Comparison of ENCODE assay signal across 8 cellular contexts in genomic region chr6:31551371-31551770, GRCh38. TPM values are rescaled to one million over a fixed set of nuclear protein-coding genes. Genes with fewer than 3 reads are reported as not detected.
DNase-seq lines count a peak whose midpoint lies in the region; ATAC-seq and TF ChIP-seq lines count a peak whose summit lies in the region.
"Not testable (repeated sequence)": the region's sequence is repeated elsewhere in the genome, so short reads cannot be mapped to it uniquely, and the experiment has no call there.

No MANE protein-coding gene starts in this region.

- peak overlapping the region; percentile 47 for H3K27ac Mint-ChIP-seq in activated CD4-positive, alpha-beta memory T cell treated with anti-CD3 and anti-CD28 coated beads, Interleukin-2, amount 10 ng/mL, durations not matched to agents 7 days and 5 days
- H3K27ac Mint-ChIP-seq in MCF 10A (ENCODE audit: low read depth, unreplicated experiment) = not testable (repeated sequence)

- intact Hi-C loops in MCF 10A (cut with micrococcal nuclease); transverse colon (cut with DNase I; ENCODE audit: low total_unique reads): not testable (repeated sequence)
- intact Hi-C loops in heart right ventricle (cut with DNase I) = loop anchor here in 2 of 10 donors (1.0 kb wide), 1 partner anchor 47 kb away; no protein-coding TSS in a partner anchor

- not testable (repeated sequence) for H3K4me3 Mint-ChIP-seq in activated CD4-positive, alpha-beta memory T cell treated with anti-CD3 and anti-CD28 coated beads, Interleukin-2, amount 10 ng/mL, durations not matched to agents 7 days and 5 days; MCF 10A (ENCODE audit: unreplicated experiment)

- not testable (repeated sequence) for TF ChIP-seq POLR2A in transverse colon (IDR thresholded peaks at IDR 0.05)

- TF ChIP-seq CTCF in RWPE2 (IDR thresholded peaks at IDR 0.05; ENCODE audit: poor library complexity, severe bottlenecking) (peak; percentile 32), heart right ventricle (IDR thresholded peaks at IDR 0.05) (peak in 8 of 9 donors; percentile 25 to 66 (median 59)), neutrophil (IDR thresholded peaks at IDR 0.05) (peak; percentile 87), transverse colon (IDR thresholded peaks at IDR 0.05) (peak in 4 of 5 experiments; percentile 17 to 39 (median 23))
- TF ChIP-seq CTCF in MCF 10A (IDR thresholded peaks at IDR 0.05; ENCODE audit: unreplicated experiment) = not testable (repeated sequence)

- H3K36me3 ChIP-seq in KOPT-K1 (ENCODE audit: insufficient read depth, low read length) (peaks cover 39% of the 10 kb centered on the region), RWPE2 (ENCODE audit: low read depth) (peaks cover 74% of the 10 kb centered on the region), heart right ventricle (peaks cover 0 to 70% (median 15%) of the 10 kb centered on the region in 9 donors)
- not testable (repeated sequence) for H3K36me3 ChIP-seq in neutrophil, transverse colon

- TF ChIP-seq EP300 in transverse colon (IDR thresholded peaks at IDR 0.05; ENCODE audit: low read depth) = not testable (repeated sequence)

- H3K4me3 ChIP-seq in RWPE2 (ENCODE audit: severe bottlenecking); heart right ventricle; transverse colon: not testable (repeated sequence)
- peak overlapping the region in 1 of 2 experiments; percentile 42 for H3K4me3 ChIP-seq in neutrophil (ENCODE audit: low read depth in 1 of 2, low read length in 1 of 2)

- not testable (repeated sequence) for BruUV-seq in MCF 10A (replicated peaks; lab: Mats Ljungman, UMichigan)

- not testable (repeated sequence) for H3K27me3 ChIP-seq in RWPE2 (ENCODE audit: insufficient read depth, poor library complexity, severe bottlenecking); heart right ventricle; neutrophil; transverse colon

- CTCF ChIA-PET in activated CD4-positive, alpha-beta memory T cell treated with anti-CD3 and anti-CD28 coated beads, Interleukin-2, amount 10 ng/mL, durations not matched to agents 7 days and 5 days (lab: Charles Lee) = interaction anchor here (0.7 to 24.6 kb wide), 18 partner anchors 9 to 275 kb away, joined by 3 to 751 read pairs (median 6); partner anchors contain the start of genes DDX39B, GPANK1, LST1 and LTB
- CTCF ChIA-PET in MCF 10A (lab: Yijun Ruan, JAX) = interaction anchor here (0.6 to 2.5 kb wide), 6 partner anchors 24 to 100 kb away, joined by 3 to 21 read pairs (median 4); partner anchors contain the start of gene TNF

- 44 to 45% methylated on average over 5 of the region's 5 CpGs for WGBS in heart right ventricle, 2 donors
- WGBS in transverse colon (ENCODE audit: low coverage in 1 of 2), 2 donors = 55 to 62% methylated on average over 2 to 5 of the region's 5 CpGs

- not testable (repeated sequence) for H3K9me3 Mint-ChIP-seq in activated CD4-positive, alpha-beta memory T cell treated with anti-CD3 and anti-CD28 coated beads, Interleukin-2, amount 10 ng/mL, durations not matched to agents 7 days and 5 days; MCF 10A (ENCODE audit: unreplicated experiment)

- not testable (repeated sequence) for H3K9me3 ChIP-seq in KOPT-K1 (ENCODE audit: insufficient read depth, low read length, poor library complexity, severe bottlenecking); RWPE2 (ENCODE audit: severe bottlenecking); heart right ventricle; neutrophil; transverse colon

- in situ Hi-C loops in transverse colon (cut with MboI; ENCODE audit: low pct_ligation_motif_present in 1 of 4, low pct_unique_long_range_greater_than_20kb in 1 of 4, low sequenced_read_pairs in 3 of 4) = not testable (repeated sequence)

- peaks cover 53% of the 10 kb centered on the region for H3K4me1 Mint-ChIP-seq in activated CD4-positive, alpha-beta memory T cell treated with anti-CD3 and anti-CD28 coated beads, Interleukin-2, amount 10 ng/mL, durations not matched to agents 7 days and 5 days
- not testable (repeated sequence) for H3K4me1 Mint-ChIP-seq in MCF 10A (ENCODE audit: insufficient read depth, unreplicated experiment)

- POLR2A ChIA-PET in activated CD4-positive, alpha-beta memory T cell treated with anti-CD3 and anti-CD28 coated beads, Interleukin-2, amount 10 ng/mL, durations not matched to agents 7 days and 5 days (lab: Charles Lee) = interaction anchor here (0.6 to 9.9 kb wide), 13 partner anchors 8 to 279 kb away, joined by 3 to 267 read pairs (median 4); partner anchors contain the start of genes BAG6, DDX39B, LST1 and LTA
- POLR2A ChIA-PET in MCF 10A (lab: Yijun Ruan, JAX) = interaction anchor here (0.6 to 1.8 kb wide), 6 partner anchors 9 to 100 kb away, joined by 3 to 6 read pairs (median 4); no protein-coding TSS in a partner anchor

- H3K36me3 Mint-ChIP-seq in activated CD4-positive, alpha-beta memory T cell treated with anti-CD3 and anti-CD28 coated beads, Interleukin-2, amount 10 ng/mL, durations not matched to agents 7 days and 5 days (ENCODE audit: low read depth) = peaks cover 25% of the 10 kb centered on the region
- H3K36me3 Mint-ChIP-seq in MCF 10A (ENCODE audit: insufficient read depth, unreplicated experiment) = peaks cover 48% of the 10 kb centered on the region

- not testable (repeated sequence) for ATAC-seq in RWPE2 (ENCODE audit: low read depth); heart right ventricle

- DNase-seq in EH (ENCODE audit: low read depth) (peak; percentile 74), MCF 10A (ENCODE audit: unreplicated experiment) (peak; percentile 61), heart right ventricle (peak in 1 of 2 donors; percentile 68), transverse colon (peak; percentile 54)
- DNase-seq in RWPE2 (ENCODE audit: low spot score) = not testable (repeated sequence)
- DNase-seq in activated CD4-positive, alpha-beta memory T cell treated with anti-CD3 and anti-CD28 coated beads, Interleukin-2, amount 10 ng/mL, durations not matched to agents 7 days and 5 days = peak; percentile 77

- H3K4me1 ChIP-seq in RWPE2 (ENCODE audit: insufficient read depth, poor library complexity, severe bottlenecking) = not testable (repeated sequence)
- H3K4me1 ChIP-seq in heart right ventricle (peaks cover 6 to 44% (median 19%) of the 10 kb centered on the region in 9 donors), neutrophil (ENCODE audit: control insufficient read depth in 1 of 2, insufficient read depth in 1 of 2, low read depth in 1 of 2, low read length in 1 of 2) (peaks cover 62 to 64% of the 10 kb centered on the region in 2 experiments), transverse colon (peaks cover 10 to 23% (median 14%) of the 10 kb centered on the region in 4 donors)

- H3K27ac ChIP-seq in KOPT-K1 (ENCODE audit: low read depth, low read length, poor library complexity, severe bottlenecking) (peak overlapping the region; percentile 4), heart right ventricle (peak overlapping the region in 6 of 10 donors; percentile 8 to 59 (median 38)), neutrophil (peak overlapping the region; percentile 69), transverse colon (peak overlapping the region in 1 of 4 donors; percentile 24)
- H3K27ac ChIP-seq in RWPE2 (ENCODE audit: poor library complexity, severe bottlenecking) = not testable (repeated sequence)

- H3K27me3 Mint-ChIP-seq in activated CD4-positive, alpha-beta memory T cell treated with anti-CD3 and anti-CD28 coated beads, Interleukin-2, amount 10 ng/mL, durations not matched to agents 7 days and 5 days; MCF 10A (ENCODE audit: insufficient read depth, unreplicated experiment): not testable (repeated sequence)

RNA-seq across cellular contexts. Expression of gene NFKBIL1, which starts 4.0 kb away (rescaled TPM):
- 10 to 100 TPM; 22.8 to 23.6 TPM for total RNA-seq in activated CD4-positive, alpha-beta memory T cell treated with anti-CD3 and anti-CD28 coated beads, Interleukin-2, amount 10 ng/mL, durations not matched to agents 7 days and 5 days
- total RNA-seq in MCF 10A (2022) (25.2 and 30.3 TPM in 2 replicates), heart right ventricle (10 to 100 TPM in 9 of 10 donors, 1 to 10 TPM in 1; 9.7 to 15.8 (median 11.7) TPM), transverse colon (10 to 100 TPM; 13.7 to 29.5 (median 22.9) TPM)
- 10 to 100 TPM; 18.5 to 22.2 TPM for polyA plus RNA-seq in heart right ventricle

RNA-seq across cellular contexts. Expression of gene ATP6V1G2, which starts 5.0 kb away (rescaled TPM):
- total RNA-seq in activated CD4-positive, alpha-beta memory T cell treated with anti-CD3 and anti-CD28 coated beads, Interleukin-2, amount 10 ng/mL, durations not matched to agents 7 days and 5 days = 1 to 10 TPM; 2.7 to 3.8 TPM
- total RNA-seq in MCF 10A (2022) = 1.2 and 2.4 TPM in 2 replicates
- total RNA-seq in heart right ventricle = 1 to 10 TPM in 9 of 10 donors, under 1 TPM in 1; 0.97 to 2.2 (median 2.0) TPM
- polyA plus RNA-seq in heart right ventricle = 1 to 10 TPM in 1 of 2 donors, under 1 TPM in 1; 0.88 to 2.5 TPM
- total RNA-seq in transverse colon = under 1 TPM in 2 of 4 donors, not detected in 2; 0.82 to 0.95 TPM

RNA-seq across cellular contexts. Expression of gene DDX39B, which starts 9.6 kb away (rescaled TPM):
- 100 to 1,000 TPM; 427 to 434 TPM for total RNA-seq in activated CD4-positive, alpha-beta memory T cell treated with anti-CD3 and anti-CD28 coated beads, Interleukin-2, amount 10 ng/mL, durations not matched to agents 7 days and 5 days
- 551 and 565 TPM in 2 replicates for total RNA-seq in MCF 10A (2022)
- 100 to 1,000 TPM; 154 to 193 (median 172) TPM for total RNA-seq in heart right ventricle
- polyA plus RNA-seq in heart right ventricle = 100 to 1,000 TPM; 160 to 422 TPM
- 100 to 1,000 TPM; 147 to 519 (median 271) TPM for total RNA-seq in transverse colon

RNA-seq across cellular contexts. Expression of gene LTA, which starts 20.7 kb away (rescaled TPM):
- total RNA-seq in activated CD4-positive, alpha-beta memory T cell treated with anti-CD3 and anti-CD28 coated beads, Interleukin-2, amount 10 ng/mL, durations not matched to agents 7 days and 5 days = 10 to 100 TPM; 37.2 to 38.4 TPM
- total RNA-seq in MCF 10A (2022) (not detected in 2 replicates), heart right ventricle (under 1 TPM in 2 of 10 donors, not detected in 8; 0.15 to 0.86 TPM), transverse colon (not detected)
- polyA plus RNA-seq in heart right ventricle = under 1 TPM; 0.06 to 0.44 TPM

RNA-seq across cellular contexts. Expression of gene MCCD1, which starts 22.6 kb away (rescaled TPM):
- total RNA-seq in activated CD4-positive, alpha-beta memory T cell treated with anti-CD3 and anti-CD28 coated beads, Interleukin-2, amount 10 ng/mL, durations not matched to agents 7 days and 5 days = not detected
- total RNA-seq in MCF 10A (2022) (not detected in 2 replicates), heart right ventricle (not detected), transverse colon (not detected)
- polyA plus RNA-seq in heart right ventricle = not detected
